8 cellular contexts compared by ENCODE assay signal in the genomic region with DNA sequence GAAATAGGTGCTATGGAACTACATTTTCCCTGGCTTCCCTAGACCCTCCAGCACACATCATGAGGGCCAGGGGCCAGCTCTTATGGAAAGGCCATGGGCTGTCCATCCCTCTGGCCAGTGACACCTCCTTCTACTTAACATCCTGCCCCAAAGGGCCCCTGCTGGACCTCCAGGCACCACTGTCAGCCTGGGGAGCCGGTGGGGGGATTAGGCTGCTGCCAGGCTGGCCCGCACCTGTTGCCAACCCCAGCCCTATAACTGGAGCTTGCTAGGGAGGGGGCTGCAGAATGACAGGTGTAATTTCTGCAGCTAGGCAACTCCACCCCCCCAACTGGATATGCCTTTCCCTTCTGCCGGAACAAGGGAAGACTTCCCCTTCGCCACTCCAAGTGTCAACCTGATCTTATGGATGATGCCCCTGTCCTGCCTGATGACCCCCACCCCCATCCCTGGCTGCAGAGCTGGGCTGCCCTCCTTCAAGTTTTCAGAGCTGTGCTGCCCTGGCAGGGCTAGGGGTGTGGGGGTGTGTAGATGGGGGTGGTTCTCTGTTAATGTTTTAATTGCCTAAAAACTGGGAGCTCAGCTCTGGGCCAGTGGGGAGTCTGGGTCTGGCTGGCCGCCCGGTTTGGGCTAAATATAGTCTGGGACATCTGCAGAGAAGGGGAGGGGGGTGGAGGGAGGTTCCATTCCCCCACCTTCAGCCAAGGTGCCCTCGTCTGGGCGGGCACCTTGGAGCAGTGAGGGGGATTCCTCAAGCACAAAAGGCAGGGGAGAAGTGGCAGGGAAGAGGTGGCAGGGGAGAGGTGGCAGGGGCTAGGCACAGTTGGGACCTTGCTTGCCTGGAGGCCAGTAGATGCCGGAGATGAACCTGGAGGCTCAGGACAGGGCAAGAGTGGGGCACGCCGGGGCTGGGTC. TPM values are rescaled to one million over a fixed set of nuclear protein-coding genes. Genes with fewer than 3 reads are reported as not detected.
A peak's percentile ranks its signal among the peaks of the same experiment; 100 is the strongest.
DNase-seq lines count a peak whose midpoint lies in the region; ATAC-seq and TF ChIP-seq lines count a peak whose summit lies in the region.

No MANE protein-coding gene starts in this region.

- TF ChIP-seq RAD21 in liver (IDR thresholded peaks at IDR 0.05), result no peak

- TF ChIP-seq EP300 in transverse colon (IDR thresholded peaks at IDR 0.05; ENCODE audit: low read depth), result no peak

- CTCF ChIA-PET in activated CD8-positive, alpha-beta memory T cell treated with anti-CD3 and anti-CD28 coated beads, Interleukin-2, amount 10 ng/mL, durations not matched to agents 7 days and 5 days (lab: Charles Lee), result interaction anchor here (0.7 to 5.2 kb wide), 9 partner anchors 10 to 103 kb away, joined by 3 to 27 read pairs (median 4); partner anchors contain the start of gene WIPF2

- H3K4me1 Mint-ChIP-seq in activated CD8-positive, alpha-beta memory T cell treated with anti-CD3 and anti-CD28 coated beads, Interleukin-2, amount 10 ng/mL, durations not matched to agents 7 days and 5 days, result peaks cover 85% of the 10 kb centered on the region

- in situ Hi-C loops in transverse colon (cut with MboI; ENCODE audit: low pct_ligation_motif_present in 1 of 4, low pct_unique_long_range_greater_than_20kb in 1 of 4, low sequenced_read_pairs in 3 of 4), result no loop called here

- H3K27me3 Mint-ChIP-seq in activated CD8-positive, alpha-beta memory T cell treated with anti-CD3 and anti-CD28 coated beads, Interleukin-2, amount 10 ng/mL, durations not matched to agents 7 days and 5 days, result no peaks in the 10 kb centered on the region

- H3K27ac ChIP-seq in angular gyrus (ENCODE audit: low read depth, low read length) (peak overlapping the region; percentile 71), liver (ENCODE audit: low read depth in 1 of 2, low read length in 2 of 2) (peak overlapping the region; percentile 64 to 81), transverse colon (peak overlapping the region; percentile 91 to 96 (median 92))

- H3K36me3 Mint-ChIP-seq in activated CD8-positive, alpha-beta memory T cell treated with anti-CD3 and anti-CD28 coated beads, Interleukin-2, amount 10 ng/mL, durations not matched to agents 7 days and 5 days, result peaks cover 3% of the 10 kb centered on the region

- H3K4me3 ChIP-seq in liver (ENCODE audit: low read depth in 1 of 3, low read length in 3 of 3) (peak overlapping the region in 2 of 3 donors; percentile 5 to 22), transverse colon (peak overlapping the region in 3 of 4 donors; percentile 7 to 35 (median 28))

- no peak for ATAC-seq in activated CD8-positive, alpha-beta memory T cell treated with anti-CD3 and anti-CD28 coated beads, Interleukin-2, amount 10 ng/mL, durations not matched to agents 7 days and 5 days
- no peak for ATAC-seq in GM18505 (IDR thresholded peaks at IDR 0.05; ENCODE audit: unreplicated experiment)

- H3K9me3 ChIP-seq in liver (ENCODE audit: control insufficient read depth in 4 of 4, low read length in 3 of 4), result no peaks in the 10 kb centered on the region
- H3K9me3 ChIP-seq in transverse colon, result no peaks in the 10 kb centered on the region

- TF ChIP-seq CTCF in liver (IDR thresholded peaks at IDR 0.05; ENCODE audit: low read depth, low read length, missing input control), result no peak
- no peak for TF ChIP-seq CTCF in transverse colon (IDR thresholded peaks at IDR 0.05)

- DNase-seq in activated CD8-positive, alpha-beta memory T cell treated with anti-CD3 and anti-CD28 coated beads, Interleukin-2, amount 10 ng/mL, durations not matched to agents 7 days and 5 days, result no peak
- no peak for DNase-seq in activated CD8-positive, alpha-beta memory T cell treated with anti-CD3 and anti-CD28 coated beads, Interleukin-2, amount 50 U/mL, for 48 hours
- DNase-seq in transverse colon (peak; percentile 61), NCI-H1048 (lab: John Stamatoyannopoulos, UW) (no peak), mucosa of gallbladder (ENCODE audit: low spot score) (no peak)

- no peaks in the 10 kb centered on the region for H3K36me3 ChIP-seq in liver (ENCODE audit: control insufficient read depth in 4 of 4, insufficient read depth in 3 of 4, low read depth in 1 of 4, low read length in 3 of 4)
- no peaks in the 10 kb centered on the region for H3K36me3 ChIP-seq in transverse colon

- H3K4me1 ChIP-seq in liver (ENCODE audit: control insufficient read depth in 4 of 4, insufficient read depth in 4 of 4, low read length in 3 of 4), result peaks cover 38 to 91% (median 81%) of the 10 kb centered on the region in 4 donors
- peaks cover 76 to 94% (median 92%) of the 10 kb centered on the region in 4 donors for H3K4me1 ChIP-seq in transverse colon

- peak overlapping the region; percentile 94 for H3K4me3 Mint-ChIP-seq in activated CD8-positive, alpha-beta memory T cell treated with anti-CD3 and anti-CD28 coated beads, Interleukin-2, amount 10 ng/mL, durations not matched to agents 7 days and 5 days

- intact Hi-C loops in transverse colon (cut with DNase I; ENCODE audit: low total_unique reads), result no loop called here

- H3K27ac Mint-ChIP-seq in activated CD8-positive, alpha-beta memory T cell treated with anti-CD3 and anti-CD28 coated beads, Interleukin-2, amount 10 ng/mL, durations not matched to agents 7 days and 5 days, result peak overlapping the region; percentile 97

- TF ChIP-seq POLR2A in transverse colon (IDR thresholded peaks at IDR 0.05) (no peak), GM18505 (IDR thresholded peaks at IDR 0.05; ENCODE audit: borderline replicate concordance, extremely low read depth, insufficient read depth, insufficient read length) (no peak)

- H3K9me3 Mint-ChIP-seq in activated CD8-positive, alpha-beta memory T cell treated with anti-CD3 and anti-CD28 coated beads, Interleukin-2, amount 10 ng/mL, durations not matched to agents 7 days and 5 days (ENCODE audit: low read depth), result no peaks in the 10 kb centered on the region

- 46% methylated on average over 11 of the region's 11 CpGs for WGBS in liver
- 30 to 43% methylated on average over 4 to 11 of the region's 11 CpGs for WGBS in transverse colon (ENCODE audit: low coverage in 1 of 2), 2 donors

- peak overlapping the region in 1 of 2 donors; percentile 26 for H3K9ac ChIP-seq in liver (ENCODE audit: low read depth in 1 of 2, low read length in 2 of 2)

- H3K27me3 ChIP-seq in liver (ENCODE audit: control insufficient read depth in 4 of 4, insufficient read depth in 4 of 4, low read length in 3 of 4), result no peaks in the 10 kb centered on the region
- H3K27me3 ChIP-seq in transverse colon, result no peaks in the 10 kb centered on the region

TF ChIP-seq in liver, 16 proteins besides CTCF, POLR2A, EP300 and RAD21:
- TF ChIP-seq YY1 (IDR thresholded peaks at IDR 0.05), result no peak
- TF ChIP-seq, protein P1, sequence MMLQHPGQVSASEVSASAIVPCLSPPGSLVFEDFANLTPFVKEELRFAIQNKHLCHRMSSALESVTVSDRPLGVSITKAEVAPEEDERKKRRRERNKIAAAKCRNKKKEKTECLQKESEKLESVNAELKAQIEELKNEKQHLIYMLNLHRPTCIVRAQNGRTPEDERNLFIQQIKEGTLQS (IDR thresholded peaks at IDR 0.05), result no peak

RNA-seq across cellular contexts. Expression of gene RARA, which starts 12.8 kb away (rescaled TPM):
- 10 to 100 TPM; 29.9 to 39.5 TPM for total RNA-seq in activated CD8-positive, alpha-beta memory T cell treated with anti-CD3 and anti-CD28 coated beads, Interleukin-2, amount 10 ng/mL, durations not matched to agents 7 days and 5 days
- total RNA-seq in liver (10 to 100 TPM in 1 of 2 donors, 1 to 10 TPM in 1; 8.7 to 12.9 TPM), transverse colon (100 to 1,000 TPM in 1 of 4 donors, 10 to 100 TPM in 3; 23.5 to 110 (median 49.1) TPM), mucosa of gallbladder (39.4 TPM)
- 10 to 100 TPM in 1 of 2 donors, 1 to 10 TPM in 1; 6.6 to 26.2 TPM for polyA plus RNA-seq in liver

RNA-seq across cellular contexts. Expression of gene CDC6, which starts 34.1 kb away (rescaled TPM):
- total RNA-seq in activated CD8-positive, alpha-beta memory T cell treated with anti-CD3 and anti-CD28 coated beads, Interleukin-2, amount 10 ng/mL, durations not matched to agents 7 days and 5 days, result 100 to 1,000 TPM; 109 to 111 TPM
- total RNA-seq in liver (10 to 100 TPM in 1 of 2 donors, 1 to 10 TPM in 1; 2.3 to 16.5 TPM), transverse colon (1 to 10 TPM in 3 of 4 donors, not detected in 1; 1.6 to 3.2 (median 2.4) TPM), mucosa of gallbladder (6.8 TPM)
- 1 to 10 TPM in 1 of 2 donors, under 1 TPM in 1; 0.54 to 2.6 TPM for polyA plus RNA-seq in liver

RNA-seq across cellular contexts. Expression of gene GJD3, which starts 42.8 kb away (rescaled TPM):
- not detected for total RNA-seq in activated CD8-positive, alpha-beta memory T cell treated with anti-CD3 and anti-CD28 coated beads, Interleukin-2, amount 10 ng/mL, durations not matched to agents 7 days and 5 days
- total RNA-seq in liver (under 1 TPM; 0.47 to 0.59 TPM), transverse colon (not detected), mucosa of gallbladder (1.9 TPM)
- polyA plus RNA-seq in liver, result under 1 TPM in 1 of 2 donors, not detected in 1; 0.48 TPM

Comparison
In these comparisons a context has a peak if more than half of its experiments do, and no peak if none do; other contexts are left out.
1. RNA of gene CDC6, which starts 34.1 kb away (total RNA-seq): 109 to 111 TPM in activated CD8-positive, alpha-beta memory T cell treated with anti-CD3 and anti-CD28 coated beads, Interleukin-2, amount 10 ng/mL, durations not matched to agents 7 days and 5 days; 2.3 to 16.5 TPM in liver, 6.8 TPM in mucosa of gallbladder (single experiment) and 1.6 to 3.2 TPM in transverse colon; every median in the first group is over 4 times any median in the second.
2. Peak in every context shown above with its lines, with median percentiles within 50 percentile points of each other: H3K27ac ChIP-seq.